Comparison of ENCODE assay signal across 1 cellular context in the genomic region with DNA sequence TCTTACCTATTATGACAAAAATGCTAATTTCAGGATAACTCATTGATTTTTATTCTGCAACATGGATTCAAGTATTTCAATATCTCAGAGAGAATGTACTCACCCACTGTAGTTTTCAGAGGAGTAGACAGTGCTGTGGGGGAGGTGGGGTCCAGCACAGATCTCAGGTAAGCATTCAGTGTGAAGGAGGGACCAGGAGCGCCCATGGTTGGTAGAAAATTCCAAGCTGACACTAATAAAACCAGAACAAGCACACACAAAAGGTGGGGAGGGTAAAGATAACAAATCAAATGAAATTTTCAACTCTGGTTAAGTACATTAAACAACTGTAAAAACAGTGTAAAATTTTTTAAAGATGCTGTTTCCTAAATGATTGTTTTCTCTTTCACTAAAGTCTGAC.
TF ChIP-seq lines count a peak whose summit lies in the region.

No MANE protein-coding gene starts in this region.

TF ChIP-seq in K562, 482 proteins besides CTCF, POLR2A, EP300 and RAD21 (continued from another document):
- TF ChIP-seq ZBTB40 (IDR thresholded peaks at IDR 0.05) (0 out of 2 replicates have a peak, but pooled peaks have one; percentile 15), ZBTB40 (CRISPR knock-in tag; IDR thresholded peaks at IDR 0.05) (no peak), ELF4 (CRISPR knock-in tag; IDR thresholded peaks at IDR 0.05) (no peak), ZNF175 (CRISPR knock-in tag; IDR thresholded peaks at IDR 0.05; ENCODE audit: low read depth) (0 out of 2 replicates have a peak, but pooled peaks have one; percentile 49)
